In genomic region chr18:67525328-67526110, GRCh38 we compare ENCODE assay signal across 9 cellular contexts. TPM values are rescaled to one million over a fixed set of nuclear protein-coding genes. Genes with fewer than 3 reads are reported as not detected.
A peak's percentile ranks its signal among the peaks of the same experiment; 100 is the strongest.
DNase-seq lines count a peak whose midpoint lies in the region; ATAC-seq, FAIRE-seq and TF ChIP-seq lines count a peak whose summit lies in the region.
"Had no signal": no experiment of that assay in that cellular context is flagged by ENCODE, and none has a peak within 500 bp of the region (broad histone marks: within the 10 kb centered on the region; RNA-seq: fewer than 3 reads in every experiment).

No MANE protein-coding gene starts in this region.

- intact Hi-C loops in kidney (cut with DNase I): no loop called here

- TF ChIP-seq CTCF in bronchial epithelial cell (IDR thresholded peaks at IDR 0.05; ENCODE audit: insufficient read depth, low read length, severe bottlenecking): no peak
- TF ChIP-seq CTCF in kidney (IDR thresholded peaks at IDR 0.05; ENCODE audit: borderline replicate concordance, extremely low read depth, insufficient read depth): no peak

- H3K4me3 ChIP-seq in bronchial epithelial cell (ENCODE audit: low read depth, low read length) (no peak overlapping the region), kidney (ENCODE audit: low read length in 2 of 2) (no peak overlapping the region)
- H3K4me3 ChIP-seq: Peyer's patch had no signal

- H3K36me3 ChIP-seq in bronchial epithelial cell (ENCODE audit: control insufficient read depth, insufficient read depth, low read length): no peaks in the 10 kb centered on the region
- H3K36me3 ChIP-seq in kidney (ENCODE audit: control insufficient read depth in 1 of 2, insufficient read depth in 2 of 2, low read length in 2 of 2): no peaks in the 10 kb centered on the region
- H3K36me3 ChIP-seq: Peyer's patch had no signal

- H3K4me1 ChIP-seq in kidney (ENCODE audit: control insufficient read depth in 1 of 2, insufficient read depth in 1 of 2, low read depth in 1 of 2, low read length in 2 of 2): no peaks in the 10 kb centered on the region
- H3K4me1 ChIP-seq: Peyer's patch had no signal

- H3K9me3 ChIP-seq in kidney (ENCODE audit: control insufficient read depth in 1 of 2, low read length in 2 of 2): no peaks in the 10 kb centered on the region
- H3K9me3 ChIP-seq: Peyer's patch had no signal

- ATAC-seq in GM21825 (IDR thresholded peaks at IDR 0.05; ENCODE audit: unreplicated experiment): no peak
- ATAC-seq in GM18867 (IDR thresholded peaks at IDR 0.05; ENCODE audit: unreplicated experiment): no peak

- no peak overlapping the region for H3K27ac ChIP-seq in kidney (ENCODE audit: low read depth in 2 of 2, low read length in 2 of 2)

- no peak overlapping the region for H3K9ac ChIP-seq in kidney (ENCODE audit: low read length in 2 of 2)

- peak; percentile 72 for DNase-seq in HPDE6-E6E7 (ENCODE audit: extremely low spot score)
- DNase-seq in bronchial epithelial cell (ENCODE audit: low read depth): peak; percentile 89
- DNase-seq in kidney: no peak
- peak; percentile 94 for DNase-seq in stromal cell of bone marrow (ENCODE audit: low read depth)
- no peak for DNase-seq in NCI-H1930 (lab: John Stamatoyannopoulos, UW)
- DNase-seq in NAMALWA (ENCODE audit: low spot score): no peak

- no peaks in the 10 kb centered on the region for H3K27me3 ChIP-seq in bronchial epithelial cell (ENCODE audit: control insufficient read depth, insufficient read depth, low read length)
- H3K27me3 ChIP-seq: Peyer's patch had no signal

- FAIRE-seq in bronchial epithelial cell (lab: Jason Lieb, UNC) (peak; percentile 7), kidney (lab: Jason Lieb, UNC) (peak; percentile 21)

RNA-seq across cellular contexts. Expression of gene DSEL, which starts 9.0 kb away (rescaled TPM):
- total RNA-seq in bronchial epithelial cell (2.4 and 3.3 TPM in 2 replicates), kidney (6.4 TPM)
- 1.9 TPM for polyA plus RNA-seq in kidney (ENCODE audit: insufficient read depth, low read depth, low replicate concordance)

Comparison
In these comparisons a context has a peak if more than half of its experiments do, and no peak if none do; other contexts are left out.
1. DNase-seq: peak in HPDE6-E6E7 (single experiment), bronchial epithelial cell (single experiment) and stromal cell of bone marrow (single experiment); none in kidney (single experiment), NCI-H1930 (0 of 2) and NAMALWA (single experiment).